1 cellular context compared by ENCODE assay signal in genomic region chr9:5205071-5205470, GRCh38.
TF ChIP-seq lines count a peak whose summit lies in the region.

No MANE protein-coding gene starts in this region.

TF ChIP-seq in K562, 482 proteins besides CTCF, POLR2A, EP300 and RAD21:
- TF ChIP-seq CREB5 (CRISPR knock-in tag; IDR thresholded peaks at IDR 0.05) (no peak), SPI1 (IDR thresholded peaks at IDR 0.05; ENCODE audit: borderline replicate concordance, low read depth, low read length) (peak; percentile 72)
